8 cellular contexts compared by ENCODE assay signal in the genomic region with DNA sequence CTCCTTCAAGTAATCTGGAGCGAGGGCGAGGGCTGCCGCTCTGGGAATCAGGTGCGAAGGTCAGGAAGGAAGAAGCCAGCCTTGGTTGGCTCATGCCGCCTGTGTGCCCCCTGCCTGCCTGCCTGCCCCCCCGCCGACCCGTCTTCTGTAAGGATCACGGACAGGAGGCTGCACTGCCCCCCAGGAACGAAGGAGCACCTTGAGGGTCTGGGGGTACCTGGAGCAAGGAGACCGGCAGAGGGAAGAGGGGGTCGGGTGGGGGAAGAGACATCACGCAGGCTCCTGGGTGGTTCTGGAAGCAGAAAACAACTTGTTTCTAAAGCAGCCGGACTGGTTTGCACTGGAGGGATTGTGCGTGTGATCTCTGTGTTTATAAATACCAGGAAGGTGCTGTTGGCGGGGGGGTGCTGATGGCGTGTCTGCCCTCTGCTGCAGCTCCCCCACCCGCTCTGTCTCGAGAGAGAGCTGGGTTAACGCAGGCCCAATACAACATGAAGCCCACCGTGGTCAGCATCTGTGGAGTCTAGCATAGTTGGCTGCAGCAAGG. TPM values are rescaled to one million over a fixed set of nuclear protein-coding genes. Genes with fewer than 3 reads are reported as not detected.
A peak's percentile ranks its signal among the peaks of the same experiment; 100 is the strongest.
DNase-seq lines count a peak whose midpoint lies in the region; ATAC-seq and TF ChIP-seq lines count a peak whose summit lies in the region.

No MANE protein-coding gene starts in this region.

- no peak for ATAC-seq in omental fat pad (ENCODE audit: low FRiP score)

- peaks cover 2% of the 10 kb centered on the region for H3K79me1 ChIP-seq in mesenchymal stem cell (replicated peaks; ENCODE audit: low read length, poor library complexity, severe bottlenecking)

- peaks cover 9 to 27% of the 10 kb centered on the region in 2 experiments for H3K36me3 ChIP-seq in mesenchymal stem cell (ENCODE audit: control insufficient read depth in 1 of 2, insufficient read depth in 2 of 2, low read depth in 1 of 2, low read length in 2 of 2)

- peak overlapping the region; percentile 89 for H2BK120ac ChIP-seq in mesenchymal stem cell (ENCODE audit: low read depth, low read length)

- peak overlapping the region; percentile 99 for H3K9ac ChIP-seq in mesenchymal stem cell (ENCODE audit: low read length)

- H2AFZ ChIP-seq in mesenchymal stem cell (ENCODE audit: low read depth, low read length) = no peak overlapping the region

- peak overlapping the region; percentile 57 to 89 for H3K4ac ChIP-seq in mesenchymal stem cell (ENCODE audit: low read depth in 1 of 2, low read length in 2 of 2)

- H4K91ac ChIP-seq in mesenchymal stem cell (ENCODE audit: low read length) = peak overlapping the region; percentile 98

- no peaks in the 10 kb centered on the region for H3K9me3 ChIP-seq in mesenchymal stem cell (ENCODE audit: control insufficient read depth, low read length)

- H3K27ac ChIP-seq in C4-2B (peak overlapping the region; percentile 88), coronary artery (peak overlapping the region; percentile 98 to 100), mesenchymal stem cell (ENCODE audit: low read length, poor library complexity, severe bottlenecking) (peak overlapping the region; percentile 86)

- peak overlapping the region; percentile 15 for H2AK5ac ChIP-seq in mesenchymal stem cell (ENCODE audit: low read length, severe bottlenecking)

- peak overlapping the region; percentile 98 for H2BK5ac ChIP-seq in mesenchymal stem cell (ENCODE audit: low read depth, low read length, poor library complexity, severe bottlenecking)

- TF ChIP-seq CTCF in C4-2B (conservative IDR thresholded peaks at IDR 0.05) (no peak), coronary artery (IDR thresholded peaks at IDR 0.05) (no peak), omental fat pad (IDR thresholded peaks at IDR 0.05) (no peak)

- peak overlapping the region; percentile 92 for H2BK15ac ChIP-seq in mesenchymal stem cell (ENCODE audit: low read depth, poor library complexity, severe bottlenecking)

- 3% methylated on average over 21 of the region's 21 CpGs for WGBS in mesenchymal stem cell

- peak overlapping the region; percentile 81 for H4K8ac ChIP-seq in mesenchymal stem cell (ENCODE audit: low read length)

- peak overlapping the region in 1 of 2 experiments; percentile 81 for H3K23ac ChIP-seq in mesenchymal stem cell (ENCODE audit: low read length in 2 of 2)

- peak overlapping the region; percentile 73 for H3K4me2 ChIP-seq in mesenchymal stem cell (ENCODE audit: low read length, poor library complexity, severe bottlenecking)

- DNase-seq in LoVo (ENCODE audit: low spot score) = peak; percentile 46
- no peak for DNase-seq in coronary artery (ENCODE audit: low spot score)
- DNase-seq in mesenchymal stem cell = peak; percentile 78
- no peak for DNase-seq in NCI-H2081 treated with DMSO at 0.1 percent for 48 hours (lab: John Stamatoyannopoulos, UW)
- DNase-seq in omental fat pad (ENCODE audit: low spot score) = no peak
- no peak for DNase-seq in NCI-H187 (lab: John Stamatoyannopoulos, UW)
- no peak for DNase-seq in dedifferentiated amniotic fluid mesenchymal stem cell (ENCODE audit: extremely low spot score)

- H3K4me3 ChIP-seq in coronary artery = peak overlapping the region; percentile 83
- peak overlapping the region; percentile 87 to 93 for H3K4me3 ChIP-seq in mesenchymal stem cell (ENCODE audit: insufficient read depth in 1 of 2, low read depth in 1 of 2, low read length in 2 of 2)

- peak overlapping the region; percentile 95 to 98 for H3K18ac ChIP-seq in mesenchymal stem cell (ENCODE audit: low read depth in 1 of 2, low read length in 2 of 2)

- peaks cover 20% of the 10 kb centered on the region for H3K4me1 ChIP-seq in mesenchymal stem cell (ENCODE audit: control insufficient read depth, insufficient read depth, low read depth, low read length)

- H2BK12ac ChIP-seq in mesenchymal stem cell (ENCODE audit: low read length in 2 of 2) = peak overlapping the region; percentile 1 to 75

- H3K27me3 ChIP-seq in mesenchymal stem cell (ENCODE audit: control insufficient read depth in 1 of 2, insufficient read depth in 1 of 2, low read length in 2 of 2) = no peaks in the 10 kb centered on the region

- H3K14ac ChIP-seq in mesenchymal stem cell (ENCODE audit: low read length in 2 of 2) = peak overlapping the region; percentile 89 to 94

RNA-seq across cellular contexts. Expression of a gene that starts 1.7 kb away (rescaled TPM):
- 15.6 TPM for polyA plus RNA-seq in mesenchymal stem cell (2013, experiment 1 of 2)
- 14.8 TPM for polyA plus RNA-seq in mesenchymal stem cell (2013, experiment 2 of 2)
- 100 to 1,000 TPM; 115 to 350 (median 184) TPM for total RNA-seq in omental fat pad

Comparison
In these comparisons a context has a peak if more than half of its experiments do, and no peak if none do; other contexts are left out.
1. DNase-seq: peak in LoVo (single experiment) and mesenchymal stem cell (single experiment); none in coronary artery (single experiment), NCI-H2081 treated with DMSO at 0.1 percent for 48 hours (single experiment), omental fat pad (single experiment), NCI-H187 (0 of 2) and dedifferentiated amniotic fluid mesenchymal stem cell (single experiment).
2. Peak in every context shown above with its lines, with median percentiles within 50 percentile points of each other: H3K27ac ChIP-seq.